Comparison of ENCODE assay signal across 15 cellular contexts in the genomic region with DNA sequence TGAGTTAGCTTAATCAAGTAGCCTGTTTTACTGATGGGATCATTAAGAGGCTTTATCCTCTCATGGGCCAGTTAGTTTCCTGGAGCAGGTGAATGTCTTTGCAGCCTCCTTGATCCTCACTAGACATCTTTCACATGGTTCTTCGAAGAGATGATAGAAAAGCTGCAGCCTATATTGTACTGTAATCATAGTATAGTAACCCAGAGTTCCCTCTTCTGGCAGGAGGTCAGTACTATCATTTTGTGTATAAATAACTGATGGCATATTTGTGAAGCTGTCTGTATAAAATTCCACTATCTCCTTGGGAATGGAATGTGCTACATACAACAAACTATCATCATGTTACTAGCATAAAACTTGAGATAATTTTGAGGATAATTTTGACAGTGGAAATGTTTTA.
DNase-seq lines count a peak whose midpoint lies in the region; ATAC-seq, FAIRE-seq and TF ChIP-seq lines count a peak whose summit lies in the region.
"Had no signal": no experiment of that assay in that cellular context is flagged by ENCODE, and none has a peak within 500 bp of the region (broad histone marks: within the 10 kb centered on the region; RNA-seq: fewer than 3 reads in every experiment).

No MANE protein-coding gene starts in this region.

- no peaks in the 10 kb centered on the region for H3K9me3 ChIP-seq in PC-9 (ENCODE audit: insufficient read depth, low read depth)
- H3K9me3 ChIP-seq: esophagus squamous epithelium, Peyer's patch, spleen, thoracic aorta had no signal

- no peak overlapping the region for H3K27ac ChIP-seq in PC-9
- H3K27ac ChIP-seq: esophagus squamous epithelium, Peyer's patch, spleen, thoracic aorta had no signal

- H3K4me1 ChIP-seq in PC-9 (replicated peaks; ENCODE audit: insufficient read depth), result no peaks in the 10 kb centered on the region
- H3K4me1 ChIP-seq: esophagus squamous epithelium, Peyer's patch had no signal

- no peak overlapping the region for H3K4me2 ChIP-seq in PC-9

- no peak for FAIRE-seq in HTR-8/SVneo (lab: Jason Lieb, UNC)
- FAIRE-seq: colon had no signal

- no peak for ATAC-seq in GM19035 (IDR thresholded peaks at IDR 0.05; ENCODE audit: unreplicated experiment)
- no peak for ATAC-seq in GM18505 (IDR thresholded peaks at IDR 0.05; ENCODE audit: unreplicated experiment)
- ATAC-seq: activated naive CD4-positive, alpha-beta T cell treated with anti-CD3 and anti-CD28 coated beads, Interleukin-2, amount 50 U/mL, for 72 hours had no signal

- POLR2A ChIA-PET in PC-9 (lab: Charles Lee; ENCODE audit: unreplicated experiment), result no interaction called here

- intact Hi-C loops in PC-9 (cut with micrococcal nuclease; ENCODE audit: unreplicated experiment), result no loop called here

- no peaks in the 10 kb centered on the region for H3K36me3 ChIP-seq in PC-9 (ENCODE audit: low read depth)
- H3K36me3 ChIP-seq: esophagus squamous epithelium, Peyer's patch, spleen, thoracic aorta had no signal

- BruUV-seq in PC-9 (replicated peaks; lab: Mats Ljungman, UMichigan), result no TSS peak

- H3K27me3 ChIP-seq in PC-9 (ENCODE audit: insufficient read depth, low read depth), result no peaks in the 10 kb centered on the region
- H3K27me3 ChIP-seq: esophagus squamous epithelium, Peyer's patch, spleen had no signal

- no peaks in the 10 kb centered on the region for H4K20me1 ChIP-seq in PC-9 (ENCODE audit: insufficient read depth)

- DNase-seq in DMS53 treated with DMSO at 0.1 percent for 48 hours (lab: John Stamatoyannopoulos, UW; ENCODE audit: unreplicated experiment), result peak; percentile 10
- DNase-seq in HTR-8/SVneo (ENCODE audit: insufficient read length, low spot score), result peak; percentile 4
- no peak for DNase-seq in PC-9
- DNase-seq in fibroblast of mammary gland (ENCODE audit: low read depth), result peak; percentile 8
- no peak for DNase-seq in stimulated activated CD4-positive, alpha-beta T cell treated with anti-CD3 and anti-CD28 coated beads, Interleukin-1b, Interleukin-23, amount 100 ng/mL, for 48 hours
- DNase-seq: esophagus squamous epithelium, mesendoderm, NCI-H187, Peyer's patch, spleen had no signal

- peak; percentile 35; the same call in 1 of the 2 replicates for TF ChIP-seq CTCF in PC-9 (conservative IDR thresholded peaks at IDR 0.05)
- peak; percentile 25 for TF ChIP-seq CTCF in fibroblast of mammary gland (conservative IDR thresholded peaks at IDR 0.05; ENCODE audit: control insufficient read depth, insufficient read depth, low read depth, low read length)

- no peak overlapping the region for H3K4me3 ChIP-seq in PC-9
- no peak overlapping the region for H3K4me3 ChIP-seq in fibroblast of mammary gland (ENCODE audit: control insufficient read depth, low read depth, low read length)
- H3K4me3 ChIP-seq: esophagus squamous epithelium, Peyer's patch, spleen, thoracic aorta had no signal

- H3K9me2 ChIP-seq in PC-9 (ENCODE audit: insufficient read depth), result no peaks in the 10 kb centered on the region; the same call in 1 of the 2 replicates

- H3K79me2 ChIP-seq in PC-9 (ENCODE audit: low read depth), result no peaks in the 10 kb centered on the region

- CTCF ChIA-PET in PC-9 (lab: Charles Lee), result no interaction called here

- no peak overlapping the region for H2AFZ ChIP-seq in PC-9

- no peaks in the 10 kb centered on the region for H3F3A ChIP-seq in PC-9 (ENCODE audit: insufficient read depth, low read depth)

- no peak for TF ChIP-seq POLR2A in GM18505 (IDR thresholded peaks at IDR 0.05; ENCODE audit: borderline replicate concordance, extremely low read depth, insufficient read depth, insufficient read length)

Comparison
In these comparisons a context has a peak if more than half of its experiments do, and no peak if none do; other contexts are left out.
1. DNase-seq: peak in DMS53 treated with DMSO at 0.1 percent for 48 hours (single experiment), HTR-8/SVneo (single experiment) and fibroblast of mammary gland (single experiment); none in PC-9 (0 of 2) and stimulated activated CD4-positive, alpha-beta T cell treated with anti-CD3 and anti-CD28 coated beads, Interleukin-1b, Interleukin-23, amount 100 ng/mL, for 48 hours (single experiment).